In the genomic region with DNA sequence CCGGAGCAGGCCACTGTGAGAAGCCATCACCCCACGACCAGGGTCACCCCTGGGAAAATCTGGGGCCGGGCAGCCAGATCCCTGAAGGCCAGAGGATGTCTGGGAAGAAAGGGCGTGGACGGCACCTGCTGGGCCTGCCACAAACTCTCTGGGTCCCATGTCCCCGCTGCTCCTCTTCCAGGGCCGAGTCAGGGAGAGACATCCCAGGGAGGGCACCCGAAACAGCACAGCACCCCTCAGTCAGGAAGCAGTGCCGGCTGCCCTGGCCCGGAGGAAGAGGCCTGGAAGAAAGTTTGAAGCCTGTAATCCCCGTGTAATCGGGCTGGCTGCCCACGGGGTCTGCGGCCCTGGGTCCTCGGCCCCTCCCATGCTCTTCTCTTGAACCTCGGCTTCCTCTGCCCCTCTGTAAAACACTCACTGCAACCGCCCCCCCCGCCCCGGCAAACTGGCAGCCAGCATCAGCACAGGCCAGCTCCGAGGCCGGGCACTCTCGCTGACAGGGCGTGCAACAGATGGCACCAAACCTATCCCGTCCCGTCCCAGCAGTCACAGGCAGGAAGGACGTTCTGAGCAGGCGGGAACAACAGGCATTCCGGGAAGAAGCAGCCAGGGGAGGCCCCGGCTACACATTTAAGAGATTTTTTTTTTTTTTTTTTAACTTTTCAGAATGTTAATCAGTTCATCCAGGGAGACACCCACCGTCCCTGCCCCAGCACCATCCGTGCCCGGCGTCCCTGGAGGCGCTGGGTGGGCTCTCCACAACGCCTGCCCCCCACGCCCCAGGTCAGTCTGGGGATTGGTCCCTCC, we compare ENCODE assay signal across 8 cellular contexts. TPM values are rescaled to one million over a fixed set of nuclear protein-coding genes. Genes with fewer than 3 reads are reported as not detected.
DNase-seq lines count a peak whose midpoint lies in the region; ATAC-seq and TF ChIP-seq lines count a peak whose summit lies in the region.

No MANE protein-coding gene starts in this region.

- H3K4me1 Mint-ChIP-seq in chondrocyte (ENCODE audit: low read depth): peaks cover 43% of the 10 kb centered on the region

- no peaks in the 10 kb centered on the region for H3K36me3 Mint-ChIP-seq in chondrocyte (ENCODE audit: low read depth)

- H3K4me3 ChIP-seq in NT2/D1 (ENCODE audit: insufficient read length, low read depth) (peak overlapping the region; percentile 84), subcutaneous abdominal adipose tissue (ENCODE audit: low read depth in 1 of 5, low read length in 5 of 5) (peak overlapping the region in 4 of 5 donors; percentile 72 to 85 (median 74))

- H3K4me1 ChIP-seq in NT2/D1 (ENCODE audit: insufficient read depth, insufficient read length) (peaks cover 51% of the 10 kb centered on the region), subcutaneous abdominal adipose tissue (ENCODE audit: control insufficient read depth in 5 of 5, insufficient read depth in 5 of 5, low read length in 5 of 5) (peaks cover 6 to 73% (median 58%) of the 10 kb centered on the region in 5 donors)

- H3K36me3 ChIP-seq in NT2/D1 (ENCODE audit: insufficient read depth, insufficient read length, low read length) (peaks cover 44% of the 10 kb centered on the region), subcutaneous abdominal adipose tissue (ENCODE audit: control insufficient read depth in 5 of 5, insufficient read depth in 5 of 5, low read length in 5 of 5) (peaks cover 0 to 8% (median 0%) of the 10 kb centered on the region in 5 donors)

- H3K4me3 Mint-ChIP-seq in chondrocyte (ENCODE audit: unreplicated experiment): peak overlapping the region; percentile 81

- no peaks in the 10 kb centered on the region for H3K27me3 ChIP-seq in NT2/D1 (ENCODE audit: insufficient read depth, insufficient read length)
- H3K27me3 ChIP-seq in layer of hippocampus (ENCODE audit: control insufficient read depth, insufficient read depth, low read length): no peaks in the 10 kb centered on the region
- H3K27me3 ChIP-seq in subcutaneous abdominal adipose tissue (ENCODE audit: control insufficient read depth in 5 of 5, insufficient read depth in 4 of 5, low read length in 5 of 5): no peaks in the 10 kb centered on the region

- peak overlapping the region; percentile 91 for H3K27ac Mint-ChIP-seq in chondrocyte (ENCODE audit: unreplicated experiment)

- DNase-seq in Daoy (ENCODE audit: low read depth) (peak; percentile 76), NT2/D1 (ENCODE audit: low read depth, low spot score) (no peak), chondrocyte (ENCODE audit: low spot score) (no peak)

- H3K27me3 Mint-ChIP-seq in chondrocyte (ENCODE audit: low read depth): no peaks in the 10 kb centered on the region

- H3K9me3 Mint-ChIP-seq in chondrocyte (ENCODE audit: low read depth): no peaks in the 10 kb centered on the region

- no peak for TF ChIP-seq CTCF in chondrocyte (IDR thresholded peaks at IDR 0.05)

- peak overlapping the region; percentile 98 for H3K9ac ChIP-seq in NT2/D1 (ENCODE audit: insufficient read length, low read depth)
- peak overlapping the region; percentile 48 to 95 (median 90) for H3K9ac ChIP-seq in subcutaneous abdominal adipose tissue (ENCODE audit: low read length in 5 of 5)

- H3K27ac ChIP-seq in layer of hippocampus (ENCODE audit: low read depth, low read length): peak overlapping the region; percentile 73
- peak overlapping the region; percentile 97 for H3K27ac ChIP-seq in subcutaneous abdominal adipose tissue (ENCODE audit: low read depth, low read length)

- H3K9me3 ChIP-seq in NT2/D1 (ENCODE audit: insufficient read depth, low read length) (no peaks in the 10 kb centered on the region), subcutaneous abdominal adipose tissue (ENCODE audit: control insufficient read depth in 5 of 5, low read length in 5 of 5) (no peaks in the 10 kb centered on the region)

- ATAC-seq in GM19351 (IDR thresholded peaks at IDR 0.05; ENCODE audit: unreplicated experiment) (no peak), GM21737 (IDR thresholded peaks at IDR 0.05; ENCODE audit: unreplicated experiment) (no peak), GM21423 (IDR thresholded peaks at IDR 0.05; ENCODE audit: unreplicated experiment) (no peak)

RNA-seq across cellular contexts. Expression of a gene that starts 1.5 kb away (rescaled TPM):
- total RNA-seq in Daoy (2014; rRNA removed; shearing (Covaris generic)): 28.1 and 37.7 TPM in 2 replicates
- 25.9 to 46.0 TPM (median 45.6 TPM) in 3 replicates for total RNA-seq in chondrocyte

RNA-seq across cellular contexts. Expression of a gene that starts 33.0 kb away (rescaled TPM):
- 72.7 and 83.5 TPM in 2 replicates for total RNA-seq in Daoy (2014; rRNA removed; shearing (Covaris generic))
- 41.1 to 44.5 TPM (median 42.3 TPM) in 3 replicates for total RNA-seq in chondrocyte
